In the genomic region with DNA sequence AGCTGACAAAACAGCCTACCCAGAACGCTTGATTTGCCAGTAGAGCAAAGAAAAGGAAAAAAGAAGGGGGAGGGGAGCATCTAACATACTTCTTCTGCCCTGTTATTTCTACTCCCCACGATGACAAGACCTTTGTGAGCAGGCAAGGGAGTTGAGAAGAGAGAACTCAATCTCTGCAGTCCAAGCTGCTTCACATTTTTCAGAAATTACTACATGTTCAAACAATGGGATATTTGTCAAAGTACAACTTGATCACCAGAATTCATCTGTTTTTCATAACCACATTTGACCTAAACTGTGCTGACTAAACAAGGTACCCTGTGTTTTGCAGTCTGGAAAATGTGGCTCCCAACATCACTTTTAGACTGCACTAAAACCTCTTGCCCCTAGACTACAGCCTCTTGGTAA, we compare ENCODE assay signal across 14 cellular contexts.
A peak's percentile ranks its signal among the peaks of the same experiment; 100 is the strongest.
DNase-seq lines count a peak whose midpoint lies in the region; ATAC-seq, FAIRE-seq and TF ChIP-seq lines count a peak whose summit lies in the region.
"Had no signal": no experiment of that assay in that cellular context is flagged by ENCODE, and none has a peak within 500 bp of the region (broad histone marks: within the 10 kb centered on the region; RNA-seq: fewer than 3 reads in every experiment).

No MANE protein-coding gene starts in this region.

- no peaks in the 10 kb centered on the region for H3K9me1 ChIP-seq in keratinocyte (ENCODE audit: control insufficient read depth, extremely low read depth, insufficient read depth, low read length)

- no TSS peak for BruUV-seq in A673 (replicated peaks; lab: Mats Ljungman, UMichigan)

- H3K79me2 ChIP-seq in H9 (ENCODE audit: insufficient read depth, low read length) (no peaks in the 10 kb centered on the region), keratinocyte (ENCODE audit: control insufficient read depth, insufficient read depth, low read length) (no peaks in the 10 kb centered on the region)

- POLR2A ChIA-PET in A673 (lab: Charles Lee; ENCODE audit: low non-redundant PET): no interaction called here

- H4K8ac ChIP-seq in H9 (replicated peaks; ENCODE audit: insufficient read length, low read depth, low read length): no peak overlapping the region

- no peak overlapping the region for H2BK120ac ChIP-seq in H9 (ENCODE audit: low read depth, low read length, poor library complexity, severe bottlenecking)

- H3K18ac ChIP-seq in H9 (ENCODE audit: insufficient read length, low read depth, low read length): no peak overlapping the region

- H3K23me2 ChIP-seq in H9 (ENCODE audit: insufficient read length, low read depth, low read length, poor library complexity, severe bottlenecking): no peaks in the 10 kb centered on the region

- H4K91ac ChIP-seq in H9 (ENCODE audit: insufficient read length, low read depth, low read length): no peak overlapping the region

- H3T11ph ChIP-seq in H9 (ENCODE audit: low read length): no peak overlapping the region

- dilution Hi-C loops in keratinocyte (cut with MboI; ENCODE audit: extremely low pct_ligation_motif_present, low sequenced_read_pairs): no loop called here

- intact Hi-C loops in A673 (cut with micrococcal nuclease; ENCODE audit: unreplicated experiment): no loop called here

- no peak overlapping the region for H3K4ac ChIP-seq in H9 (ENCODE audit: low read depth, low read length)

- no peaks in the 10 kb centered on the region for H3K79me1 ChIP-seq in H9 (ENCODE audit: insufficient read depth, low read depth, low read length, poor library complexity, severe bottlenecking)

- no peaks in the 10 kb centered on the region for H3K9me3 ChIP-seq in A673 (ENCODE audit: low read depth, low read length, poor library complexity, severe bottlenecking)
- H3K9me3 ChIP-seq in H9 (ENCODE audit: control insufficient read depth, low read depth, low read length): no peaks in the 10 kb centered on the region
- H3K9me3 ChIP-seq in keratinocyte (ENCODE audit: control insufficient read depth, low read depth, low read length): no peaks in the 10 kb centered on the region
- no peaks in the 10 kb centered on the region for H3K9me3 ChIP-seq in T-helper 17 cell (ENCODE audit: control insufficient read depth, low read length, poor library complexity, severe bottlenecking)
- H3K9me3 ChIP-seq: BLaER1 had no signal

- H2BK20ac ChIP-seq in H9 (ENCODE audit: low read depth, low read length, poor library complexity, severe bottlenecking): no peak overlapping the region

- no CpG with 5 or more reads among the region's 2 CpGs for WGBS in H9 (ENCODE audit: extremely low coverage, insufficient read length, low lambda C conversion rate)

- no peak overlapping the region for H2AK5ac ChIP-seq in H9 (ENCODE audit: insufficient read length, low read length)

- H2BK15ac ChIP-seq in H9 (ENCODE audit: low read depth, low read length): no peak overlapping the region

- no peak overlapping the region for H3K56ac ChIP-seq in H9 (ENCODE audit: insufficient read length, low read depth, low read length)

- TF ChIP-seq CTCF in A673 (conservative IDR thresholded peaks at IDR 0.05; ENCODE audit: low read depth, low read length) (no peak), H9 (conservative IDR thresholded peaks at IDR 0.05) (no peak), astrocyte of the spinal cord (IDR thresholded peaks at IDR 0.05; ENCODE audit: low read depth, low read length) (no peak), keratinocyte (optimal IDR thresholded peaks at IDR 0.05 in 1 of 3, IDR thresholded peaks at IDR 0.05 in 1 of 3, conservative IDR thresholded peaks at IDR 0.05 in 1 of 3; ENCODE audit: extremely low read depth in 1 of 3, insufficient read depth in 2 of 3, low read length in 3 of 3) (no peak)

- no peak overlapping the region for H4K5ac ChIP-seq in H9 (ENCODE audit: insufficient read length, low read depth, low read length)

- H3K27ac ChIP-seq in A673 (ENCODE audit: low read depth, low read length, poor library complexity, severe bottlenecking) (peak overlapping the region; percentile 18), H9 (ENCODE audit: insufficient read length, low read depth, low read length) (no peak overlapping the region), keratinocyte (ENCODE audit: control insufficient read depth, insufficient read depth, low read length) (no peak overlapping the region)
- H3K27ac ChIP-seq: BLaER1, PC-9 had no signal

- peaks cover 10% of the 10 kb centered on the region for H3K4me1 ChIP-seq in A673 (ENCODE audit: insufficient read depth, low read length, poor library complexity, severe bottlenecking)
- H3K4me1 ChIP-seq in H9 (ENCODE audit: insufficient read depth, low read length): peaks cover 8% of the 10 kb centered on the region
- no peaks in the 10 kb centered on the region for H3K4me1 ChIP-seq in keratinocyte (ENCODE audit: control insufficient read depth, extremely low read depth, insufficient read depth, low read length)
- H3K4me1 ChIP-seq: BLaER1 had no signal

- DNase-seq in A673 (ENCODE audit: low spot score) (no peak), H9 (no peak), astrocyte of the spinal cord (ENCODE audit: low read depth, low spot score) (peak; percentile 92), keratinocyte (ENCODE audit: low read depth, low spot score) (no peak), hippocampal formation (lab: John Stamatoyannopoulos, UW) (no peak), T-helper 17 cell (no peak), superior temporal gyrus (ENCODE audit: extremely low spot score) (no peak), NCI-H524 treated with DMSO at 0.1 percent for 48 hours (lab: John Stamatoyannopoulos, UW) (no peak)
- DNase-seq: activated CD8-positive, alpha-beta memory T cell treated with anti-CD3 and anti-CD28 coated beads for 24 hours; NCI-H2171; PC-9 had no signal

- peak; percentile 60 for FAIRE-seq in keratinocyte (lab: Jason Lieb, UNC)
- FAIRE-seq: GM18507 had no signal

- H2AFZ ChIP-seq in H9 (ENCODE audit: low read length) (no peak overlapping the region), keratinocyte (ENCODE audit: control insufficient read depth, low read length) (no peak overlapping the region)
- H2AFZ ChIP-seq: PC-9 had no signal

- H3K4me2 ChIP-seq in H9 (ENCODE audit: insufficient read depth, insufficient read length, low read length) (no peak overlapping the region), keratinocyte (ENCODE audit: control insufficient read depth, extremely low read depth, insufficient read depth, low read depth, low read length) (no peak overlapping the region)
- H3K4me2 ChIP-seq: BLaER1, PC-9 had no signal

- H3K4me3 ChIP-seq in A673 (ENCODE audit: low read depth, low read length, poor library complexity, severe bottlenecking): no peak overlapping the region
- no peak overlapping the region for H3K4me3 ChIP-seq in astrocyte of the spinal cord (ENCODE audit: low read depth, low read length)
- no peak overlapping the region for H3K4me3 ChIP-seq in keratinocyte (ENCODE audit: control insufficient read depth in 2 of 3, extremely low read depth in 1 of 3, insufficient read depth in 2 of 3, low read depth in 1 of 3, low read length in 3 of 3)
- H3K4me3 ChIP-seq: BLaER1, PC-9 had no signal

- H3K4me1 Mint-ChIP-seq in H9 (peaks cover 19 to 20% of the 10 kb centered on the region in 2 experiments), T-helper 17 cell (peaks cover 2% of the 10 kb centered on the region)

- no peak for ATAC-seq in T-helper 17 cell
- ATAC-seq: left lobe of liver had no signal

- H3K27me3 Mint-ChIP-seq in H9 (ENCODE audit: low read depth) (no peaks in the 10 kb centered on the region), T-helper 17 cell (no peaks in the 10 kb centered on the region)

- H3K14ac ChIP-seq in H9 (ENCODE audit: insufficient read depth, low read length): no peak overlapping the region

- H4K20me1 ChIP-seq in H9 (ENCODE audit: control insufficient read depth, insufficient read depth, insufficient read length): no peaks in the 10 kb centered on the region
- no peaks in the 10 kb centered on the region for H4K20me1 ChIP-seq in keratinocyte (ENCODE audit: control insufficient read depth, extremely low read depth, insufficient read depth, low read length)
- H4K20me1 ChIP-seq: BLaER1 had no signal

- H3K4me3 Mint-ChIP-seq in H9 (no peak overlapping the region), T-helper 17 cell (no peak overlapping the region)

- H3K23ac ChIP-seq in H9 (ENCODE audit: insufficient read length, low read depth, low read length): no peak overlapping the region

- no peaks in the 10 kb centered on the region for H3K36me3 ChIP-seq in A673 (ENCODE audit: insufficient read depth, low read length, poor library complexity, severe bottlenecking)
- no peaks in the 10 kb centered on the region for H3K36me3 ChIP-seq in keratinocyte (ENCODE audit: control insufficient read depth in 2 of 2, extremely low read depth in 1 of 2, insufficient read depth in 2 of 2, low read length in 2 of 2)
- H3K36me3 ChIP-seq: BLaER1 had no signal

- H2BK5ac ChIP-seq in H9 (ENCODE audit: insufficient read length, low read length): no peak overlapping the region

- CTCF ChIA-PET in A673 (lab: Charles Lee): no interaction called here

- H3K9ac ChIP-seq in H9 (ENCODE audit: extremely low read depth, insufficient read length, low read length) (no peak overlapping the region), keratinocyte (ENCODE audit: control insufficient read depth, extremely low read depth, insufficient read depth, low read length) (no peak overlapping the region)
- H3K9ac ChIP-seq: BLaER1 had no signal

- H2BK12ac ChIP-seq in H9 (ENCODE audit: insufficient read length, low read depth, low read length): no peak overlapping the region

- H3K27me3 ChIP-seq in A673 (replicated peaks; ENCODE audit: insufficient read depth, low read depth, low read length, poor library complexity): no peaks in the 10 kb centered on the region
- no peaks in the 10 kb centered on the region for H3K27me3 ChIP-seq in H9 (ENCODE audit: insufficient read depth, low read length)
- H3K27me3 ChIP-seq in keratinocyte (ENCODE audit: control insufficient read depth, extremely low read depth, insufficient read depth, low read length): no peaks in the 10 kb centered on the region
- H3K27me3 ChIP-seq: BLaER1 had no signal

- no peaks in the 10 kb centered on the region for H3K9me3 Mint-ChIP-seq in H9

- in situ Hi-C loops in astrocyte of the spinal cord (cut with HindIII; ENCODE audit: low sequenced_read_pairs): no loop called here

- 0 out of 7 replicates have a peak, but pooled peaks cover 0 to 2% (median 0%) of the 10 kb centered on the region in 3 experiments for H3K36me3 Mint-ChIP-seq in H9 (ENCODE audit: insufficient read depth in 1 of 3, low read depth in 3 of 3)
- H3K36me3 Mint-ChIP-seq in T-helper 17 cell (ENCODE audit: low read depth): peaks cover 3% of the 10 kb centered on the region

- H3K27ac Mint-ChIP-seq in H9: peak overlapping the region in 2 of 3 experiments; percentile 40 to 62; a peak in 3 of 7 replicates
- H3K27ac Mint-ChIP-seq in T-helper 17 cell: no peak overlapping the region
